10 cellular contexts compared by ENCODE assay signal in the genomic region with DNA sequence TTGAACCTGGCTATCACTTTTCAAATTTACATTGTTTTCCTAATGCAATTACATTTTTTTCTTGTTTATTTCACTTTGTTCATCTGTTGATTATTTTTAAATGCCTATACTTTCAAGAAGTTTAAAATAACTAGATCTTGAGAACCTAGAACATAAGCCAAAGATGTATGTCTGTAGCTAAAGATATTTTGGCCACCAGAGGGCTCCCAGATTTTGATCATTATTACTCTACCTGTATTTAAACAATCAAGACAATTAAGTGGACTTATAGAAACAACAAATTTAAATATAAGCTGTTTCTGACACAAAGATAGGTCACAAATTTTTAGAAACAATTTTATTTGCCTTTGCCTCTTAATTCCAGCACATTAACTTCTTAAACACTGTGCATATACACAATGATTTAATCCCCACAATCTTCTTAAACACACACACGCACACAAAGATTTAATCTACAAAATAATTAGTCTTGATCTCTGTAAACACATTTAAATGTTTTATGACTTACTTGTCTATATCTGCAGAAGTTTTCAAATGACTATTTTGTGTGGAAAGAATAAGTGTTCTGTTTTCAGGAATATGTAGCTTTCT.
A peak's percentile ranks its signal among the peaks of the same experiment; 100 is the strongest.
DNase-seq lines count a peak whose midpoint lies in the region; ATAC-seq, FAIRE-seq and TF ChIP-seq lines count a peak whose summit lies in the region.
"Had no signal": no experiment of that assay in that cellular context is flagged by ENCODE, and none has a peak within 500 bp of the region (broad histone marks: within the 10 kb centered on the region; RNA-seq: fewer than 3 reads in every experiment).

No MANE protein-coding gene starts in this region.

- H3K9me3 Mint-ChIP-seq in brain: peaks cover 0 to 42% (median 0%) of the 10 kb centered on the region in 5 experiments
- no peaks in the 10 kb centered on the region for H3K9me3 Mint-ChIP-seq in nephron

- intact Hi-C loops in stomach (cut with DNase I; ENCODE audit: low total_unique reads): loop anchor here (10.0 kb wide), 1 partner anchor 608 kb away; no protein-coding TSS in a partner anchor

- H3K27me3 ChIP-seq in stomach: peaks cover 0 to 15% (median 0%) of the 10 kb centered on the region in 3 donors
- no peaks in the 10 kb centered on the region for H3K27me3 ChIP-seq in suprapubic skin

- H3K36me3 ChIP-seq in stomach (no peaks in the 10 kb centered on the region), suprapubic skin (no peaks in the 10 kb centered on the region)

- TF ChIP-seq EP300 in stomach (IDR thresholded peaks at IDR 0.05) (no peak), suprapubic skin (IDR thresholded peaks at IDR 0.05) (no peak)

- peak; percentile 69 to 80 for TF ChIP-seq CTCF in brain (conservative IDR thresholded peaks at IDR 0.05)
- TF ChIP-seq CTCF in nephron (IDR thresholded peaks at IDR 0.05; ENCODE audit: unreplicated experiment in 3 of 3): peak; percentile 54 to 68 (median 61)
- TF ChIP-seq CTCF in stomach (IDR thresholded peaks at IDR 0.05): peak in 3 of 7 experiments; percentile 27 to 53 (median 37)
- TF ChIP-seq CTCF in suprapubic skin (IDR thresholded peaks at IDR 0.05): no peak

- H3K4me3 ChIP-seq in stomach (no peak overlapping the region), suprapubic skin (no peak overlapping the region)

- H3K27ac ChIP-seq in stomach: no peak overlapping the region
- no peak overlapping the region for H3K27ac ChIP-seq in suprapubic skin

- no peak overlapping the region for H3K4me3 Mint-ChIP-seq in brain
- no peak overlapping the region for H3K4me3 Mint-ChIP-seq in nephron
- H3K4me3 Mint-ChIP-seq: IgD-negative memory B cell had no signal

- H3K27me3 Mint-ChIP-seq in brain: peaks cover 7% of the 10 kb centered on the region
- peaks cover 10% of the 10 kb centered on the region for H3K27me3 Mint-ChIP-seq in nephron (ENCODE audit: low read depth)
- H3K27me3 Mint-ChIP-seq: IgD-negative memory B cell had no signal

- no peak for ATAC-seq in HG03135 (IDR thresholded peaks at IDR 0.05; ENCODE audit: unreplicated experiment)

- H3K4me1 ChIP-seq in stomach: no peaks in the 10 kb centered on the region
- no peaks in the 10 kb centered on the region for H3K4me1 ChIP-seq in suprapubic skin

- H3K4me1 Mint-ChIP-seq in brain (no peaks in the 10 kb centered on the region), nephron (no peaks in the 10 kb centered on the region)
- H3K4me1 Mint-ChIP-seq: IgD-negative memory B cell had no signal

- FAIRE-seq in GM19239 (lab: Jason Lieb, UNC): no peak

- H3K27ac Mint-ChIP-seq in brain (peak overlapping the region in 1 of 5 experiments; percentile 5), nephron (no peak overlapping the region)
- H3K27ac Mint-ChIP-seq: IgD-negative memory B cell had no signal

- no peak for TF ChIP-seq POLR2A in stomach (IDR thresholded peaks at IDR 0.05)
- no peak for TF ChIP-seq POLR2A in suprapubic skin (IDR thresholded peaks at IDR 0.05)

- H3K36me3 Mint-ChIP-seq in brain: no peaks in the 10 kb centered on the region
- no peaks in the 10 kb centered on the region for H3K36me3 Mint-ChIP-seq in nephron (ENCODE audit: low read depth)
- H3K36me3 Mint-ChIP-seq: IgD-negative memory B cell had no signal

- DNase-seq in EH (ENCODE audit: low read depth): peak; percentile 29
- peak; percentile 9 for DNase-seq in NCI-H2029 (lab: John Stamatoyannopoulos, UW)
- no peak for DNase-seq in stomach
- no peak for DNase-seq in GM19239 (ENCODE audit: insufficient read length, low spot score)
- no peak for DNase-seq in suprapubic skin (ENCODE audit: low spot score in 2 of 2)
- DNase-seq: activated T-cell treated with anti-CD3 and anti-CD28 coated beads for 4 hours had no signal

- WGBS in stomach, 5 donors: 49 to 66% (median 59%) methylated on average over 1 of the region's 1 CpG
- WGBS in suprapubic skin: 74% methylated on average over 1 of the region's 1 CpG

- no peaks in the 10 kb centered on the region for H3K9me3 ChIP-seq in stomach
- no peaks in the 10 kb centered on the region for H3K9me3 ChIP-seq in suprapubic skin

Comparison
In these comparisons a context has a peak if more than half of its experiments do, and no peak if none do; other contexts are left out.
1. DNase-seq: peak in EH (single experiment) and NCI-H2029 (single experiment); none in stomach (single experiment), GM19239 (single experiment) and suprapubic skin (0 of 2).
2. CTCF ChIP-seq: peak in brain (2 of 2) and nephron (3 of 3); none in suprapubic skin (0 of 2).